In genomic region chr9:129415031-129415953, GRCh38 we compare ENCODE assay signal across 10 cellular contexts.
A peak's percentile ranks its signal among the peaks of the same experiment; 100 is the strongest.
DNase-seq lines count a peak whose midpoint lies in the region; ATAC-seq and TF ChIP-seq lines count a peak whose summit lies in the region.
"Had no signal": no experiment of that assay in that cellular context is flagged by ENCODE, and none has a peak within 500 bp of the region (broad histone marks: within the 10 kb centered on the region; RNA-seq: fewer than 3 reads in every experiment).

No MANE protein-coding gene starts in this region.

- H3K4me1 ChIP-seq in mucosa of descending colon (ENCODE audit: low read depth) (peaks cover 12% of the 10 kb centered on the region), thymus (ENCODE audit: control insufficient read depth, insufficient read depth, low read length) (peaks cover 23% of the 10 kb centered on the region)

- no peak for ATAC-seq in activated CD4-positive, alpha-beta T cell treated with anti-CD3 and anti-CD28 coated beads for 36 hours
- no peak for ATAC-seq in mucosa of descending colon
- no peak for ATAC-seq in GM19455 (IDR thresholded peaks at IDR 0.05; ENCODE audit: unreplicated experiment)
- ATAC-seq: natural killer cell treated with Interleukin-12 subunit alpha and Interleukin-12 subunit beta and Interleukin-15 and Interleukin-18, amount 100 ng/mL, for 72 hours had no signal

- CTCF ChIA-PET in activated CD4-positive, alpha-beta T cell treated with anti-CD3 and anti-CD28 coated beads for 36 hours (lab: Charles Lee), result interaction anchor here (0.5 to 1.1 kb wide), 2 partner anchors 178 to 224 kb away, joined by 3 read pairs; no protein-coding TSS in a partner anchor

- H3K27ac Mint-ChIP-seq in activated CD4-positive, alpha-beta T cell treated with anti-CD3 and anti-CD28 coated beads for 36 hours, result peak overlapping the region; percentile 94
- peak overlapping the region; percentile 98 for H3K27ac Mint-ChIP-seq in chondrocyte (ENCODE audit: unreplicated experiment)

- H3K4me3 Mint-ChIP-seq in activated CD4-positive, alpha-beta T cell treated with anti-CD3 and anti-CD28 coated beads for 36 hours, result no peak overlapping the region
- H3K4me3 Mint-ChIP-seq in chondrocyte (ENCODE audit: unreplicated experiment), result no peak overlapping the region

- H3K4me1 Mint-ChIP-seq in activated CD4-positive, alpha-beta T cell treated with anti-CD3 and anti-CD28 coated beads for 36 hours, result peaks cover 22% of the 10 kb centered on the region
- peaks cover 24% of the 10 kb centered on the region for H3K4me1 Mint-ChIP-seq in chondrocyte (ENCODE audit: low read depth)

- H3K36me3 Mint-ChIP-seq in activated CD4-positive, alpha-beta T cell treated with anti-CD3 and anti-CD28 coated beads for 36 hours (ENCODE audit: low read depth), result peaks cover under 1% of the 10 kb centered on the region
- H3K36me3 Mint-ChIP-seq in chondrocyte (ENCODE audit: low read depth), result no peaks in the 10 kb centered on the region

- H3K4me3 ChIP-seq in mucosa of descending colon, result no peak overlapping the region
- no peak overlapping the region for H3K4me3 ChIP-seq in thymus (ENCODE audit: low read length)
- H3K4me3 ChIP-seq: SJSA1 had no signal

- H3K9me3 Mint-ChIP-seq in activated CD4-positive, alpha-beta T cell treated with anti-CD3 and anti-CD28 coated beads for 36 hours (ENCODE audit: low read depth), result peaks cover 6% of the 10 kb centered on the region
- peaks cover 9% of the 10 kb centered on the region for H3K9me3 Mint-ChIP-seq in chondrocyte (ENCODE audit: low read depth)

- TF ChIP-seq CTCF in chondrocyte (IDR thresholded peaks at IDR 0.05) (no peak), mucosa of descending colon (IDR thresholded peaks at IDR 0.05) (no peak)

- peak overlapping the region; percentile 36 for H3K27ac ChIP-seq in thymus (ENCODE audit: low read depth)

- H3K27me3 Mint-ChIP-seq in activated CD4-positive, alpha-beta T cell treated with anti-CD3 and anti-CD28 coated beads for 36 hours, result no peaks in the 10 kb centered on the region
- H3K27me3 Mint-ChIP-seq in chondrocyte (ENCODE audit: low read depth), result no peaks in the 10 kb centered on the region
- H3K27me3 Mint-ChIP-seq: natural killer cell treated with Interleukin-12 subunit alpha and Interleukin-12 subunit beta and Interleukin-15 and Interleukin-18, amount 100 ng/mL, for 72 hours had no signal

- intact Hi-C loops in activated CD4-positive, alpha-beta T cell treated with anti-CD3 and anti-CD28 coated beads for 36 hours (cut with DNase I, micrococcal nuclease), result no loop called here
- intact Hi-C loops in mucosa of descending colon (cut with DNase I, micrococcal nuclease), result no loop called here

- no peaks in the 10 kb centered on the region for H3K9me3 ChIP-seq in mucosa of descending colon
- H3K9me3 ChIP-seq in thymus (ENCODE audit: control insufficient read depth), result no peaks in the 10 kb centered on the region
- H3K9me3 ChIP-seq: SJSA1 had no signal

- no peaks in the 10 kb centered on the region for H3K36me3 ChIP-seq in mucosa of descending colon (ENCODE audit: low read depth)
- no peaks in the 10 kb centered on the region for H3K36me3 ChIP-seq in thymus (ENCODE audit: control insufficient read depth, insufficient read depth)
- H3K36me3 ChIP-seq: SJSA1 had no signal

- DNase-seq in activated CD4-positive, alpha-beta T cell treated with anti-CD3 and anti-CD28 coated beads for 36 hours, result no peak
- no peak for DNase-seq in activated CD4-positive, alpha-beta T cell treated with anti-CD3 and anti-CD28 coated beads for 4 hours
- DNase-seq in chondrocyte (ENCODE audit: low spot score) (no peak), mucosa of descending colon (peak in 2 of 3 donors; percentile 39 to 66), NAMALWA (ENCODE audit: low spot score) (no peak)
- no peak for DNase-seq in activated CD4-positive, CD25-positive, alpha-beta regulatory T cell treated with anti-CD3 and anti-CD28 coated beads, Interleukin-2, amount 50 U/mL, for 72 hours

- 89% methylated on average over 21 of the region's 21 CpGs for WGBS in thymus

- no peaks in the 10 kb centered on the region for H3K27me3 ChIP-seq in thymus (ENCODE audit: control insufficient read depth, insufficient read depth)
- H3K27me3 ChIP-seq: SJSA1 had no signal

- POLR2A ChIA-PET in activated CD4-positive, alpha-beta T cell treated with anti-CD3 and anti-CD28 coated beads for 36 hours (lab: Charles Lee), result interaction anchor here (0.6 to 1.1 kb wide), 2 partner anchors 237 to 392 kb away, joined by 3 to 4 read pairs; partner anchors contain the start of gene IER5L

Comparison
In these comparisons a context has a peak if more than half of its experiments do, and no peak if none do; other contexts are left out.
1. DNase-seq: peak in mucosa of descending colon (2 of 3); none in activated CD4-positive, alpha-beta T cell treated with anti-CD3 and anti-CD28 coated beads for 36 hours (single experiment), activated CD4-positive, alpha-beta T cell treated with anti-CD3 and anti-CD28 coated beads for 4 hours (0 of 2), chondrocyte (single experiment), NAMALWA (single experiment) and activated CD4-positive, CD25-positive, alpha-beta regulatory T cell treated with anti-CD3 and anti-CD28 coated beads, Interleukin-2, amount 50 U/mL, for 72 hours (single experiment).